Comparison of ENCODE assay signal across 24 cellular contexts in the genomic region with DNA sequence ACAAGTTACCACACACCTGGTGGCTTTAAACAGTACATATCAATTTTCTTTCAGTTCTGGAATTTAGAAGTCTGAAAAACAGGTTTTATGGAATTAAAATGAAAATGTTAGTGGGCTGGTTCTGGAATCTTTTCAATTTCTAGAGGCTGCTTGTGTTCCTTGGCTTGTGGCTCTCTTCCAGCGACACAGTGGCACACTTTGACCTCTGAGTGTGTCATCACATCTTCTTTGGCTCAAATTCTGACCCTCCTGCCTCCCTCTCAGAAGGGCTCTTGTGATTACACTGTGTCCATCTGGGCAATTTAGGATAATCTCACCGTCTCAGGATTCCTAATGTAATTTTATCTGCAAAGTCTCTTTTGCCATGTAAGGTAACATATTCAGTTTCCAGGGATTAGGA.
"Had no signal": no experiment of that assay in that cellular context is flagged by ENCODE, and none has a peak within 500 bp of the region (broad histone marks: within the 10 kb centered on the region; RNA-seq: fewer than 3 reads in every experiment).

No MANE protein-coding gene starts in this region.

- H3K27me3 ChIP-seq: body of pancreas, breast epithelium, SJCRH30 had no signal

- DNase-seq: activated CD4-positive, alpha-beta T cell treated with anti-CD3 and anti-CD28 coated beads for 36 hours; activated CD4-positive, alpha-beta T cell treated with anti-CD3 and anti-CD28 coated beads, Interleukin-2, amount 10 ng/mL, durations not matched to agents 7 days and 5 days; activated CD4-positive, alpha-beta T cell treated with anti-CD3 and anti-CD28 coated beads, Interleukin-2, amount 50 U/mL, for 48 hours; activated CD8-positive, alpha-beta T cell treated with anti-CD3 and anti-CD28 coated beads, Interleukin-2, amount 10 ng/mL, durations not matched to agents 7 days and 5 days; activated gamma-delta T cell; activated naive CD4-positive, alpha-beta T cell treated with Interleukin-2 at 50 U/mL for 16 hours; activated naive CD8-positive, alpha-beta T cell treated with anti-CD3 and anti-CD28 coated beads, Interleukin-2, amount 10 ng/mL, durations not matched to agents 7 days and 5 days; activated T-cell treated with anti-CD3 and anti-CD28 coated beads, Interleukin-2, amount 50 U/mL, for 24 hours; body of pancreas; NCI-H1105; NCI-H1417 treated with DMSO at 0.1 percent for 48 hours; NCI-H187 treated with DMSO at 0.1 percent for 48 hours; NCI-H2081; NCI-H226; NCI-H526 treated with DMSO at 0.1 percent for 48 hours; NK-92 treated with Interleukin-12 subunit alpha and Interleukin-12 subunit beta, amount 100 ng/mL, for 24 hours; Right ventricle myocardium superior; T1000 had no signal

- H3K36me3 ChIP-seq: breast epithelium, SJCRH30 had no signal

- H3K9me3 ChIP-seq: body of pancreas, breast epithelium, SJCRH30 had no signal

- H3K27ac ChIP-seq: body of pancreas, breast epithelium, SJCRH30, SK-N-MC had no signal

- ATAC-seq: activated CD4-positive, alpha-beta T cell treated with anti-CD3 and anti-CD28 coated beads for 36 hours; activated CD4-positive, CD25-positive, alpha-beta regulatory T cell treated with anti-CD3 and anti-CD28 coated beads, Interleukin-2, amount 50 U/mL, for 24 hours; activated CD8-positive, alpha-beta T cell treated with anti-CD3 and anti-CD28 coated beads, Interleukin-2, amount 10 ng/mL, durations not matched to agents 7 days and 5 days; body of pancreas; WTC11 had no signal

- H3K4me3 ChIP-seq: body of pancreas, breast epithelium, SJCRH30, SK-N-MC had no signal

- FAIRE-seq: astrocyte had no signal

- H3K4me1 ChIP-seq: body of pancreas, breast epithelium, SJCRH30 had no signal
